In the genomic region with DNA sequence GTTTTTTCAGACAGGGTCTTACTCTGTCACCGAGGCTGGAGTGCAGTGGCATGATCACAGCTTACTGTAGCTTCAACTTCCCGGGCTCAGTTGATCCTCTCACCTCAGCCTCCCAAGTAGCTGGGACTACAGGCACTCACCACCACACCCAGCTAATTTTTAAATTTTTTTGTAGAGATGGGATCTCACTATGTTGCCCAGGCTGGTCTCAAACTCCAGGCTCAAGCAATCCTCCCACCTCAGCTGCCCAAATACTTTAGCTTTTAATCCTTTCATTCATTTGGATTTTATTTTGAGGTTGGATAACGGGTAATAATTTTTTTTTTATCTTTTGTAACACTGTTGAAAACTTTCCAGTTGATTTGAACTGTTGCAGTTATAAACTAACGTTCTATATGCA, we compare ENCODE assay signal across 4 cellular contexts. TPM values are rescaled to one million over a fixed set of nuclear protein-coding genes. Genes with fewer than 3 reads are reported as not detected.
"Had no signal": no experiment of that assay in that cellular context is flagged by ENCODE, and none has a peak within 500 bp of the region (broad histone marks: within the 10 kb centered on the region; RNA-seq: fewer than 3 reads in every experiment).

No MANE protein-coding gene starts in this region.

RNA-seq across cellular contexts. Expression of gene IL13, which starts 24.4 kb away (rescaled TPM):
- total RNA-seq: HT-29, HT1080, IMR-90 had no signal
- polyA plus RNA-seq: IgD-negative memory B cell, IMR-90 had no signal

RNA-seq across cellular contexts. Expression of gene IL4, which starts 40.2 kb away (rescaled TPM):
- total RNA-seq: HT-29, HT1080, IMR-90 had no signal
- polyA plus RNA-seq: IgD-negative memory B cell, IMR-90 had no signal
